8 cellular contexts compared by ENCODE assay signal in the genomic region with DNA sequence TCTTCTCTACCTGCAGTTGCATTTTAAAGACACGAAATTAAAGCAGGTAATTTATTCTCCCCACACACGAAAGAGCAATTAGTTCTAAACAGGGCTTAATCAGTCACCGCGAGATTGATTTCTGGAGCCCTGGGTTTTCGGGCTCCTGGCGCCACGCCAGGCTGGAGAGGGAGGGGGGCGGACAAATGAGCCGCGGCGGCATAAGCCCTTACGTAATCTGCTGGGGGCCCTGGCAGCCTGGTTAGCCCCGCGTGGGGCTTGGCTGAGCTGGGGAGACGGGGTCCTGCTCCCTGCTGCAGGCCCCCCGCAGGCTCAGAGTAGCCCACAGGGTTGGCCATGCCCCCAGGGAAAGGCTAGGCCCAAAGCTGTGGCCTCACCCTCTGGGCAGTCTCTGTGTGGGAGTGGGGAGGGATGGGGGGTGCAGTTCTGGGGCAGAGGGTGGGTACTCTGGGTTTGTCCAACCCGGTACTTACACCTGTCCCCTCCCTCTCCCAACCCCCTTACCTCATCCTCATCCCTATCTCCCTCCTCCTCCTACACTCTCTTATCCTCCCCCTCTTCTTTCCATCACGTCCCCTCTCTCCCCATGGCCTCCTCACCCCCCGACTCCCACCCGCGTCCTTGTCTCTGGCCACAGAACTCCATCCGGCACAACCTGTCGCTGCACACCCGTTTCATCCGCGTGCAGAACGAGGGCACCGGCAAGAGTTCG. TPM values are rescaled to one million over a fixed set of nuclear protein-coding genes. Genes with fewer than 3 reads are reported as not detected.
DNase-seq lines count a peak whose midpoint lies in the region; ATAC-seq and TF ChIP-seq lines count a peak whose summit lies in the region.

No MANE protein-coding gene starts in this region.

- DNase-seq in Daoy (ENCODE audit: low read depth), result peak; percentile 60
- DNase-seq in NCI-H2171 (lab: John Stamatoyannopoulos, UW), result peak; percentile 79
- DNase-seq in astrocyte of the cerebellum (ENCODE audit: low read depth), result no peak
- DNase-seq in suprapubic skin (ENCODE audit: low spot score in 2 of 2), result no peak
- no peak for DNase-seq in activated effector memory CD4-positive, alpha-beta T cell treated with anti-CD3 and anti-CD28 coated beads, Interleukin-2, amount 50 U/mL, for 16 hours
- DNase-seq in HuH-7.5 (ENCODE audit: low spot score), result no peak

- no peak for ATAC-seq in HG02870 (IDR thresholded peaks at IDR 0.05; ENCODE audit: unreplicated experiment)

- no peak for TF ChIP-seq EP300 in suprapubic skin (IDR thresholded peaks at IDR 0.05)

- 8% methylated on average over 16 of the region's 29 CpGs for WGBS in suprapubic skin

- peaks cover 5% of the 10 kb centered on the region for H3K36me3 ChIP-seq in suprapubic skin

- peak overlapping the region; percentile 38 for H3K27ac ChIP-seq in layer of hippocampus (ENCODE audit: low read depth, low read length)
- peak overlapping the region; percentile 81 for H3K27ac ChIP-seq in suprapubic skin

- in situ Hi-C loops in astrocyte of the cerebellum (cut with HindIII; ENCODE audit: low sequenced_read_pairs), result no loop called here

- H3K27me3 ChIP-seq in layer of hippocampus (ENCODE audit: control insufficient read depth, insufficient read depth, low read length), result no peaks in the 10 kb centered on the region
- H3K27me3 ChIP-seq in suprapubic skin, result no peaks in the 10 kb centered on the region

- peaks cover 46% of the 10 kb centered on the region for H3K4me1 ChIP-seq in suprapubic skin

- TF ChIP-seq CTCF in astrocyte of the cerebellum (IDR thresholded peaks at IDR 0.05; ENCODE audit: low read depth, low read length, missing control alignments), result no peak
- TF ChIP-seq CTCF in suprapubic skin (IDR thresholded peaks at IDR 0.05), result no peak

- H3K4me3 ChIP-seq in astrocyte of the cerebellum (ENCODE audit: low read depth, low read length), result peak overlapping the region; percentile 21
- H3K4me3 ChIP-seq in suprapubic skin, result peak overlapping the region; percentile 61

- no peaks in the 10 kb centered on the region for H3K9me3 ChIP-seq in suprapubic skin

- no peak for TF ChIP-seq POLR2A in suprapubic skin (IDR thresholded peaks at IDR 0.05)

RNA-seq across cellular contexts. Expression of a gene that starts 19.9 kb away (rescaled TPM):
- 0.06 and 0.80 TPM in 2 replicates for total RNA-seq in Daoy (2014; rRNA removed; shearing (Covaris generic))
- total RNA-seq in suprapubic skin, result 1 to 10 TPM; 1.4 to 2.8 (median 1.6) TPM

Comparison
In these comparisons a context has a peak if more than half of its experiments do, and no peak if none do; other contexts are left out.
1. DNase-seq: peak in Daoy (single experiment) and NCI-H2171 (single experiment); none in astrocyte of the cerebellum (single experiment), suprapubic skin (0 of 2), activated effector memory CD4-positive, alpha-beta T cell treated with anti-CD3 and anti-CD28 coated beads, Interleukin-2, amount 50 U/mL, for 16 hours (single experiment) and HuH-7.5 (single experiment).